Comparison of ENCODE assay signal across 29 cellular contexts in the genomic region with DNA sequence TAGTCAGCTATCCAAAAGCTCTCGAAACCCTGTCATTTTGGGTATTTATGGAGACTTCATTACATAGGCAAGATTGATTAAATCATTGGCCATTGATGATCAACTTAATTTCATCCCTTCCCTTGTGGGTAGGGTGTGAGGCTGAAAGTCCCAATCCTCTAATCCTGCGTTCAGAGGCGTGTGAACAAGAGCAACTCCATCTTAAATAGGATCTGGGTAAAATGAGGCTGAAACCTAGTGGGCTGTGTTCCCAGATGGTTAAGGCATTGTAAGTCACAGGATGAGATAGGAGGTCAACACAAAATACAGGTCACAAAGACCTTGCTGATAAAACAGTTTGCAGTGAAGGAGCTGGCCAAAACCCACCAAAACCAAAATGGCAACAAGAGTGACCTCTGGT.
"Had no signal": no experiment of that assay in that cellular context is flagged by ENCODE, and none has a peak within 500 bp of the region (broad histone marks: within the 10 kb centered on the region; RNA-seq: fewer than 3 reads in every experiment).

No MANE protein-coding gene starts in this region.

- H3K4me3 ChIP-seq: neural progenitor cell, ovary, psoas muscle, right lobe of liver, sigmoid colon, suprapubic skin, testis, tibial artery, transverse colon, upper lobe of right lung, uterus had no signal

- ATAC-seq: natural killer cell; psoas muscle; right cardiac atrium; right lobe of liver; stimulated activated effector memory CD8-positive, alpha-beta T cell treated with anti-CD3 and anti-CD28 coated beads, Interleukin-12 subunit alpha, Interleukin-12 subunit beta, amount 100 ng/mL, for 72 hours; stimulated activated naive CD8-positive, alpha-beta T cell treated with anti-CD3 and anti-CD28 coated beads, Interleukin-15, amount 100 ng/mL, for 72 hours; stimulated activated naive CD8-positive, alpha-beta T cell treated with anti-CD3 and anti-CD28 coated beads, Interleukin-15, Interleukin-2, amounts not matched to agents 100 U/mL and 50 U/mL, for 24 hours; upper lobe of right lung had no signal

- H3K36me3 Mint-ChIP-seq: natural killer cell; neural progenitor cell; stimulated activated effector memory CD8-positive, alpha-beta T cell treated with anti-CD3 and anti-CD28 coated beads, Interleukin-12 subunit alpha, Interleukin-12 subunit beta, amount 100 ng/mL, for 72 hours; type B pancreatic cell had no signal

- H3K27ac ChIP-seq: neural progenitor cell, ovary, parathyroid adenoma, psoas muscle, right lobe of liver, sigmoid colon, suprapubic skin, testis, tibial artery, transverse colon, upper lobe of right lung, uterus had no signal

- H3K27me3 ChIP-seq: neural progenitor cell, ovary, right lobe of liver, sigmoid colon, suprapubic skin, testis, tibial artery, transverse colon, upper lobe of right lung, uterus had no signal

- H3K36me3 ChIP-seq: neural progenitor cell, ovary, right lobe of liver, sigmoid colon, suprapubic skin, tibial artery, transverse colon, upper lobe of right lung, uterus had no signal

- H3K27me3 Mint-ChIP-seq: progenitor cell of endocrine pancreas; stimulated activated naive CD8-positive, alpha-beta T cell treated with anti-CD3 and anti-CD28 coated beads, Interleukin-15, amount 100 ng/mL, for 72 hours; type B pancreatic cell had no signal

- DNase-seq: natural killer cell; occipital lobe; ovary; posterior cingulate gyrus; psoas muscle; right cardiac atrium; right lobe of liver; sigmoid colon; small intestine; stimulated activated CD4-positive, alpha-beta T cell treated with anti-CD3 and anti-CD28 coated beads, Interleukin-15, amount 100 ng/mL, for 24 hours; stimulated activated CD4-positive, alpha-beta T cell treated with anti-CD3 and anti-CD28 coated beads, Interleukin-2, amount 100 ng/mL, for 24 hours; stimulated activated CD4-positive, alpha-beta T cell treated with anti-CD3 and anti-CD28 coated beads, Interleukin-2, amount 100 ng/mL, for 48 hours; stimulated activated CD4-positive, alpha-beta T cell treated with anti-CD3 and anti-CD28 coated beads, Interleukin-4, amount 100 ng/mL, for 24 hours; stimulated activated naive CD4-positive, alpha-beta T cell; stimulated activated naive CD8-positive, alpha-beta T cell treated with anti-CD3 and anti-CD28 coated beads, Interleukin-15, amount 100 ng/mL, for 72 hours; stimulated activated naive CD8-positive, alpha-beta T cell treated with anti-CD3 and anti-CD28 coated beads, Interleukin-15, Interleukin-2, amounts not matched to agents 100 U/mL and 50 U/mL, for 24 hours; substantia nigra; testis; tibial artery; transverse colon; upper lobe of right lung; uterus had no signal

- H3K79me2 ChIP-seq: parathyroid adenoma had no signal

- H3K9ac ChIP-seq: neural progenitor cell, parathyroid adenoma had no signal

- H3K27ac Mint-ChIP-seq: natural killer cell; nephron; neural progenitor cell; progenitor cell of endocrine pancreas; stimulated activated effector memory CD8-positive, alpha-beta T cell treated with anti-CD3 and anti-CD28 coated beads, Interleukin-12 subunit alpha, Interleukin-12 subunit beta, amount 100 ng/mL, for 72 hours; stimulated activated naive CD8-positive, alpha-beta T cell treated with anti-CD3 and anti-CD28 coated beads, Interleukin-15, amount 100 ng/mL, for 72 hours; type B pancreatic cell had no signal

- H3K9me3 ChIP-seq: psoas muscle, right lobe of liver, sigmoid colon, suprapubic skin, testis, tibial artery, transverse colon, upper lobe of right lung, uterus had no signal

- H2AFZ ChIP-seq: neural progenitor cell, parathyroid adenoma had no signal

- H3K4me2 ChIP-seq: neural progenitor cell had no signal

- H3K4me3 Mint-ChIP-seq: natural killer cell; nephron; neural progenitor cell; stimulated activated effector memory CD8-positive, alpha-beta T cell treated with anti-CD3 and anti-CD28 coated beads, Interleukin-12 subunit alpha, Interleukin-12 subunit beta, amount 100 ng/mL, for 72 hours; stimulated activated naive CD8-positive, alpha-beta T cell treated with anti-CD3 and anti-CD28 coated beads, Interleukin-15, amount 100 ng/mL, for 72 hours; type B pancreatic cell had no signal

- H3K4me1 ChIP-seq: neural progenitor cell, parathyroid adenoma, psoas muscle, sigmoid colon, suprapubic skin, testis, transverse colon, upper lobe of right lung, uterus had no signal

- H3K9me3 Mint-ChIP-seq: natural killer cell; nephron; stimulated activated effector memory CD8-positive, alpha-beta T cell treated with anti-CD3 and anti-CD28 coated beads, Interleukin-12 subunit alpha, Interleukin-12 subunit beta, amount 100 ng/mL, for 72 hours; stimulated activated naive CD8-positive, alpha-beta T cell treated with anti-CD3 and anti-CD28 coated beads, Interleukin-15, amount 100 ng/mL, for 72 hours had no signal

- H3K4me1 Mint-ChIP-seq: nephron, neural progenitor cell had no signal
